ENCODE assay signal across 9 cellular contexts in the genomic region with DNA sequence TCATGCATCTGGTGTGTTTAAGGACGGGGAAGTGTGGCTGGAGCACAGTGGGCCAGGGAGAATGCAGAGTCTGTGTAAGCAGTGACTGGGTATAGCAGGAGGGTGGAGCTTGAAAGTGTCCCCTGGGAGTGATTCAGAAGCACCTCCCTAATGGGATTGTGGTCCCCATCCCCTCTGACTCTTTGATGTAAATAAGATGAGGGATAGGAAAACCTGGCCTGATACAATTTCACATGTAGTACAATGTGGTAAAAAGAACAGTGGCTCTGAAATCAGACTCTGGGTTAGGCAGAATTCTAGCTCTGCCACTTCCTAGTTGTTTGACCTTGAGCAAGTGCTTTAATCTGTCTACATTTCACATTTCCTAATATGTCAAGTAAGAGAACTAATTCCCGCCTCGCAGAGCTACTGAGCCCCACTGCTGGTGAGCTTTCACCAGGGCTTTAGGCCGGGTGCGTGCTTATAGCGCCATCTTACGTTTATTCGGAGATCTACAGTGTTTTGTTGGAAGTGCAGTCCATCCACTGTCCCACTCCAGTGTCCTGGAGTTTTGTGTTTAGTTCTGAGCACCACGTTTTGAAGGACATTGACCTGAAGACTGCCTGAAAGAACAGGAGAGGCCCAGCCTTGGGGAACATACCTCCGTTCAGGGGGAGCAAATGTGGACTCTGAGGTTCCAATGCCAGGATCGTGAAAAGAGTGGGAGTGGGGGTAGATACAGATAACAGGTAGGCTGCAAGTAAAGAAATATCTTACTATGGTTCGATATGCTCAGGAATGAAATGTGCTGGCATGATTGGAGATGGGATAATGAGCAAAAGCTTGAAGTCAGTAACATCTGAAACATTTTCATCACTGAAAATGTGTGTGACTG. TPM values are rescaled to one million over a fixed set of nuclear protein-coding genes. Genes with fewer than 3 reads are reported as not detected.
DNase-seq lines count a peak whose midpoint lies in the region; ATAC-seq, FAIRE-seq and TF ChIP-seq lines count a peak whose summit lies in the region.
"Had no signal": no experiment of that assay in that cellular context is flagged by ENCODE, and none has a peak within 500 bp of the region (broad histone marks: within the 10 kb centered on the region; RNA-seq: fewer than 3 reads in every experiment).

No MANE protein-coding gene starts in this region.

- H3K27ac ChIP-seq in A549 (peak overlapping the region; percentile 83 to 87), upper lobe of left lung (peak overlapping the region in 3 of 4 donors; percentile 41 to 62 (median 43))

- no peaks in the 10 kb centered on the region for H3K27me3 ChIP-seq in upper lobe of left lung

- DNase-seq in A549 (ENCODE audit: low read depth in 1 of 2, low spot score in 1 of 2): peak; percentile 69 to 85
- peak; percentile 52 for DNase-seq in GM12865 (ENCODE audit: low read depth)
- peak; percentile 75 for DNase-seq in NCI-H2227 (lab: John Stamatoyannopoulos, UW; ENCODE audit: unreplicated experiment)
- peak; percentile 56 for DNase-seq in activated CD4-positive, alpha-beta T cell treated with anti-CD3 and anti-CD28 coated beads, Interleukin-2, amount 10 ng/mL, durations not matched to agents 7 days and 5 days
- DNase-seq in fibroblast of the aortic adventitia (ENCODE audit: low read depth): peak; percentile 88
- DNase-seq in nephron progenitor cell: peak; percentile 47
- DNase-seq in upper lobe of left lung: peak in 1 of 2 donors; percentile 82

- no peak overlapping the region for H3K27ac Mint-ChIP-seq in activated CD4-positive, alpha-beta T cell treated with anti-CD3 and anti-CD28 coated beads, Interleukin-2, amount 10 ng/mL, durations not matched to agents 7 days and 5 days
- no peak overlapping the region for H3K27ac Mint-ChIP-seq in nephron progenitor cell

- WGBS in A549 (ENCODE audit: missing lambda C conversion rate): 11% methylated on average over 12 of the region's 12 CpGs
- WGBS in upper lobe of left lung, 2 donors: 25 to 26% methylated on average over 11 to 12 of the region's 12 CpGs

- TF ChIP-seq EP300 in A549 (IDR thresholded peaks at IDR 0.05) (no peak), upper lobe of left lung (IDR thresholded peaks at IDR 0.05) (no peak)

- H3K4me1 Mint-ChIP-seq in activated CD4-positive, alpha-beta T cell treated with anti-CD3 and anti-CD28 coated beads, Interleukin-2, amount 10 ng/mL, durations not matched to agents 7 days and 5 days: no peaks in the 10 kb centered on the region
- peaks cover 20% of the 10 kb centered on the region for H3K4me1 Mint-ChIP-seq in nephron progenitor cell

- H3K36me3 ChIP-seq in upper lobe of left lung: peaks cover 5 to 49% (median 35%) of the 10 kb centered on the region in 4 donors

- H3K9me3 ChIP-seq in A549: no peaks in the 10 kb centered on the region
- no peaks in the 10 kb centered on the region for H3K9me3 ChIP-seq in upper lobe of left lung

- H3K4me3 Mint-ChIP-seq in activated CD4-positive, alpha-beta T cell treated with anti-CD3 and anti-CD28 coated beads, Interleukin-2, amount 10 ng/mL, durations not matched to agents 7 days and 5 days: no peak overlapping the region
- H3K4me3 Mint-ChIP-seq in nephron progenitor cell: no peak overlapping the region

- H3K4me3 ChIP-seq in A549 (no peak overlapping the region; the same call in 2 of the 3 replicates), GM12865 (ENCODE audit: low read depth, low read length) (no peak overlapping the region), fibroblast of the aortic adventitia (ENCODE audit: low read depth, low read length) (no peak overlapping the region), upper lobe of left lung (no peak overlapping the region)
- H3K4me3 ChIP-seq: skin epidermis had no signal

- no peaks in the 10 kb centered on the region for H3K27me3 Mint-ChIP-seq in activated CD4-positive, alpha-beta T cell treated with anti-CD3 and anti-CD28 coated beads, Interleukin-2, amount 10 ng/mL, durations not matched to agents 7 days and 5 days
- H3K27me3 Mint-ChIP-seq in nephron progenitor cell (ENCODE audit: low read depth, poor library complexity): peaks cover 2% of the 10 kb centered on the region

- H3K4me1 ChIP-seq in A549 (peaks cover 44% of the 10 kb centered on the region), upper lobe of left lung (peaks cover 6 to 9% (median 7%) of the 10 kb centered on the region in 4 donors)

- no peaks in the 10 kb centered on the region for H3K9me3 Mint-ChIP-seq in activated CD4-positive, alpha-beta T cell treated with anti-CD3 and anti-CD28 coated beads, Interleukin-2, amount 10 ng/mL, durations not matched to agents 7 days and 5 days
- no peaks in the 10 kb centered on the region for H3K9me3 Mint-ChIP-seq in nephron progenitor cell

- H3K36me3 Mint-ChIP-seq in activated CD4-positive, alpha-beta T cell treated with anti-CD3 and anti-CD28 coated beads, Interleukin-2, amount 10 ng/mL, durations not matched to agents 7 days and 5 days (ENCODE audit: low read depth): no peaks in the 10 kb centered on the region
- peaks cover 27% of the 10 kb centered on the region for H3K36me3 Mint-ChIP-seq in nephron progenitor cell (ENCODE audit: low read depth)

- POLR2A ChIA-PET in A549 (lab: Yijun Ruan, JAX): interaction anchor here (0.6 to 2.0 kb wide), 9 partner anchors 34 to 442 kb away, joined by 3 to 25 read pairs (median 6); partner anchors contain the start of genes ATOSB and RUSC2
- POLR2A ChIA-PET in activated CD4-positive, alpha-beta T cell treated with anti-CD3 and anti-CD28 coated beads, Interleukin-2, amount 10 ng/mL, durations not matched to agents 7 days and 5 days (lab: Charles Lee): no interaction called here

- TF ChIP-seq CTCF in A549 (IDR thresholded peaks at IDR 0.05): peak; percentile 98
- peak; percentile 66 for TF ChIP-seq CTCF in GM12865 (IDR thresholded peaks at IDR 0.05; ENCODE audit: insufficient read depth, low read depth, low read length, missing control alignments)
- TF ChIP-seq CTCF in fibroblast of the aortic adventitia (IDR thresholded peaks at IDR 0.05; ENCODE audit: insufficient read depth, low read length): peak; percentile 80
- TF ChIP-seq CTCF in nephron progenitor cell (IDR thresholded peaks at IDR 0.05): peak; percentile 80
- TF ChIP-seq CTCF in upper lobe of left lung (IDR thresholded peaks at IDR 0.05): peak; percentile 72 to 93 (median 83)

- peak; percentile 98 to 99 for TF ChIP-seq RAD21 in A549 (conservative IDR thresholded peaks at IDR 0.05 in 1 of 2, IDR thresholded peaks at IDR 0.05 in 1 of 2)

- FAIRE-seq in A549 (lab: Jason Lieb, UNC): peak; percentile 89

- H3K4me2 ChIP-seq in A549: peak overlapping the region; percentile 67

- ATAC-seq in A549 (peak; percentile 84 to 89), upper lobe of left lung (ENCODE audit: low FRiP score in 2 of 2) (peak; percentile 87 to 93), GM19463 (IDR thresholded peaks at IDR 0.05; ENCODE audit: unreplicated experiment) (no peak)

- CTCF ChIA-PET in A549 (lab: Yijun Ruan, JAX): interaction anchor here (0.6 to 10.6 kb wide), 52 partner anchors 10 to 793 kb away, joined by 3 to 183 read pairs (median 6); partner anchors contain the start of genes ATOSB, RUSC2, STOML2 and UNC13B
- CTCF ChIA-PET in activated CD4-positive, alpha-beta T cell treated with anti-CD3 and anti-CD28 coated beads, Interleukin-2, amount 10 ng/mL, durations not matched to agents 7 days and 5 days (lab: Charles Lee): interaction anchor here (0.6 to 2.6 kb wide), 12 partner anchors 9 to 438 kb away, joined by 3 to 9 read pairs (median 4); partner anchors contain the start of genes ATOSB and RUSC2

- TF ChIP-seq POLR2A in A549 (IDR thresholded peaks at IDR 0.05; ENCODE audit: low read length): no peak
- TF ChIP-seq POLR2A in upper lobe of left lung (IDR thresholded peaks at IDR 0.05): no peak

TF ChIP-seq in A549, 52 proteins besides CTCF, POLR2A, EP300 and RAD21:
- TF ChIP-seq, protein P1, sequence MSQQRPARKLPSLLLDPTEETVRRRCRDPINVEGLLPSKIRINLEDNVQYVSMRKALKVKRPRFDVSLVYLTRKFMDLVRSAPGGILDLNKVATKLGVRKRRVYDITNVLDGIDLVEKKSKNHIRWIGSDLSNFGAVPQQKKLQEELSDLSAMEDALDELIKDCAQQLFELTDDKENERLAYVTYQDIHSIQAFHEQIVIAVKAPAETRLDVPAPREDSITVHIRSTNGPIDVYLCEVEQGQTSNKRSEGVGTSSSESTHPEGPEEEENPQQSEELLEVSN (IDR thresholded peaks at IDR 0.05; ENCODE audit: borderline replicate concordance, low read depth): peak; percentile 63; the same call in 1 of the 2 replicates
- TF ChIP-seq JUN (IDR thresholded peaks at IDR 0.05) (peak; percentile 38 to 43; a peak in 1 of 5 replicates), GATA3 (IDR thresholded peaks at IDR 0.05; ENCODE audit: borderline replicate concordance) (no peak; the same call in 1 of the 2 replicates), SMC3 (IDR thresholded peaks at IDR 0.05) (peak; percentile 98), CEBPB (IDR thresholded peaks at IDR 0.05) (peak in 1 of 2 experiments; percentile 35; a peak in 1 of 4 replicates)
- TF ChIP-seq, protein P2, sequence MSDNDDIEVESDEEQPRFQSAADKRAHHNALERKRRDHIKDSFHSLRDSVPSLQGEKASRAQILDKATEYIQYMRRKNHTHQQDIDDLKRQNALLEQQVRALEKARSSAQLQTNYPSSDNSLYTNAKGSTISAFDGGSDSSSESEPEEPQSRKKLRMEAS (IDR thresholded peaks at IDR 0.05): peak; percentile 73

RNA-seq across cellular contexts. Expression of gene TESK1, which starts 51.2 kb away (rescaled TPM):
- polyA plus RNA-seq in A549 (2011; rRNA removed) (16.5 and 17.4 TPM in 2 replicates), A549 (2017; fragmentation: RNase III; extraction: RNeasy Plus Mini Kit Qiagen cat#74134 plus additional on column Dnase treatment) (29.9 to 33.0 TPM (median 30.6 TPM) in 3 replicates)
- polyA plus RNA-seq in A549 (2012; cell fraction: cytosol; rRNA removed): 18.7 and 25.6 TPM in 2 replicates
- polyA plus RNA-seq in A549 (2012; cell fraction: nucleus; rRNA removed): 57.5 and 63.3 TPM in 2 replicates
- 16.1 and 20.1 TPM in 2 replicates for polyA minus RNA-seq in A549 (2011; rRNA and poly(A)+ RNA removed)
- 10 to 100 TPM; 29.8 to 30.9 TPM for total RNA-seq in activated CD4-positive, alpha-beta T cell treated with anti-CD3 and anti-CD28 coated beads, Interleukin-2, amount 10 ng/mL, durations not matched to agents 7 days and 5 days
- total RNA-seq in fibroblast of the aortic adventitia (ENCODE audit: low replicate concordance) (13.3 and 21.3 TPM in 2 replicates), upper lobe of left lung (10 to 100 TPM; 36.9 to 61.9 (median 43.6) TPM)
